10 cellular contexts compared by ENCODE assay signal in the genomic region with DNA sequence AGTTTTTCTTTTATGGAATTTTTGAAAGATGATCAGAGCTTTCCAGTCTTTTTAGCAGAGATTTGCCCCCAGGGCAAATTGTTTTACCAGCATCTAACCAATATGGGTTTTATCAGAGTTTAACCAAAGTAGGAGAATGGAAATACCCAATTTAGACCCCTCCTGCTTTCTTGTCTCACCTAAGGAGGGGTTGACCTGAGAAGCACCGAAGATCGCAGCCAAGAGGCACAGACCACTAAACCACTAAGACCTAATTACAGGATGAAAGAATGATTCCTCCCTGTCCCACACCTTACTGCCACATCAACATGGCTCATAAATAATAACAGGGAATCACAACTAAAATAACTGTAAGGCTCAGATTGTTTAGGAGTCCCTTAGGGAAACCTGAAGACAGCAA.
"Had no signal": no experiment of that assay in that cellular context is flagged by ENCODE, and none has a peak within 500 bp of the region (broad histone marks: within the 10 kb centered on the region; RNA-seq: fewer than 3 reads in every experiment).

No MANE protein-coding gene starts in this region.

- FAIRE-seq: H1, H54 had no signal

- H3K4me3 Mint-ChIP-seq: H9, HFFc6 had no signal

- H3K27ac ChIP-seq: GM23248 had no signal

- H2AFZ ChIP-seq: GM23248 had no signal

- H3K9ac ChIP-seq: GM23248 had no signal

- H3K9me3 Mint-ChIP-seq: HFFc6 had no signal

- H3K9me3 ChIP-seq: HAP-1 had no signal

- ATAC-seq: HCT116 had no signal

- H3K27ac Mint-ChIP-seq: HFFc6 had no signal

- H3K4me3 ChIP-seq: GM23248, HAP-1 had no signal

- DNase-seq: GM23248, GOT3, H7, H9, HCEC 1CT, HFFc6 had no signal
